ENCODE assay signal across 10 cellular contexts in genomic region chr20:32474009-32474716, GRCh38.
A peak's percentile ranks its signal among the peaks of the same experiment; 100 is the strongest.
DNase-seq lines count a peak whose midpoint lies in the region; ATAC-seq and TF ChIP-seq lines count a peak whose summit lies in the region.
"Had no signal": no experiment of that assay in that cellular context is flagged by ENCODE, and none has a peak within 500 bp of the region (broad histone marks: within the 10 kb centered on the region; RNA-seq: fewer than 3 reads in every experiment).

No MANE protein-coding gene starts in this region.

- no peaks in the 10 kb centered on the region for H3K27me3 ChIP-seq in neuronal stem cell (ENCODE audit: control insufficient read depth in 3 of 3, insufficient read depth in 3 of 3, low read depth in 1 of 3, low read length in 3 of 3)

- peak overlapping the region; percentile 87 for H4K91ac ChIP-seq in neuronal stem cell (ENCODE audit: low read depth, low read length, poor library complexity)

- peak overlapping the region; percentile 87 for H3K14ac ChIP-seq in neuronal stem cell (ENCODE audit: low read length)

- peak overlapping the region; percentile 68 for H3K23ac ChIP-seq in neuronal stem cell (ENCODE audit: low read depth, low read length, poor library complexity)

- peak overlapping the region; percentile 35 for H3K4me2 ChIP-seq in neuronal stem cell (ENCODE audit: insufficient read depth, low read length, poor library complexity, severe bottlenecking)

- peaks cover 47 to 57% of the 10 kb centered on the region in 2 donors for H3K4me1 ChIP-seq in neuronal stem cell (ENCODE audit: control insufficient read depth in 2 of 2, insufficient read depth in 1 of 2, low read depth in 1 of 2, low read length in 2 of 2)

- H3K9ac ChIP-seq in neuronal stem cell (ENCODE audit: low read depth, low read length, poor library complexity), result peak overlapping the region; percentile 73

- H2BK12ac ChIP-seq in neuronal stem cell (ENCODE audit: low read length), result peak overlapping the region; percentile 89

- peak overlapping the region; percentile 82 for H2BK5ac ChIP-seq in neuronal stem cell (ENCODE audit: low read length)

- H2AK5ac ChIP-seq in neuronal stem cell (ENCODE audit: low read depth, low read length), result peak overlapping the region; percentile 99

- H2BK15ac ChIP-seq in neuronal stem cell (ENCODE audit: low read length), result peak overlapping the region; percentile 99

- H3K79me1 ChIP-seq in neuronal stem cell (ENCODE audit: low read depth, low read length), result peaks cover 34% of the 10 kb centered on the region

- no peak for TF ChIP-seq CTCF in fibroblast of the aortic adventitia (IDR thresholded peaks at IDR 0.05; ENCODE audit: insufficient read depth, low read length)

- peak overlapping the region; percentile 72 for H3K4ac ChIP-seq in neuronal stem cell (ENCODE audit: low read length)

- ATAC-seq in Right ventricle myocardium inferior (no peak), Right ventricle myocardium superior (ENCODE audit: poor library complexity) (no peak)

- DNase-seq in Right ventricle myocardium inferior (ENCODE audit: missing footprints), result peak; percentile 68
- DNase-seq in Right ventricle myocardium superior, result no peak
- DNase-seq in fibroblast of the aortic adventitia (ENCODE audit: low read depth), result no peak
- no peak for DNase-seq in neuronal stem cell (ENCODE audit: low spot score)
- DNase-seq in NCI-H1436 (lab: John Stamatoyannopoulos, UW), result no peak
- no peak for DNase-seq in OCI-M2 (lab: John Stamatoyannopoulos, UW; ENCODE audit: unreplicated experiment)
- DNase-seq in NCI-H1417 treated with DMSO at 0.1 percent for 48 hours (lab: John Stamatoyannopoulos, UW), result no peak
- DNase-seq in stimulated activated CD4-positive, alpha-beta T cell treated with anti-CD3 and anti-CD28 coated beads, Interleukin-4, amount 100 ng/mL, for 4 hours, result no peak
- DNase-seq: activated gamma-delta T cell treated with Interleukin-2 at 50 U/mL for 16 hours, immature natural killer cell had no signal

- H3K9me3 ChIP-seq in neuronal stem cell (replicated peaks in 1 of 2; ENCODE audit: control insufficient read depth in 2 of 2, insufficient read depth in 1 of 2, low read depth in 1 of 2, low read length in 2 of 2), result no peaks in the 10 kb centered on the region

- H4K8ac ChIP-seq in neuronal stem cell (ENCODE audit: low read depth, low read length), result no peak overlapping the region

- H3K27ac ChIP-seq in neuronal stem cell (replicated peaks; ENCODE audit: low read length), result peak overlapping the region; percentile 76

- H3K18ac ChIP-seq in neuronal stem cell (ENCODE audit: low read length), result peak overlapping the region; percentile 99

- intact Hi-C loops in Right ventricle myocardium inferior (cut with DNase I), result no loop called here
- intact Hi-C loops in Right ventricle myocardium superior (cut with DNase I), result no loop called here

- peaks cover 9 to 43% of the 10 kb centered on the region in 2 donors for H3K36me3 ChIP-seq in neuronal stem cell (replicated peaks in 1 of 2; ENCODE audit: control insufficient read depth in 2 of 2, insufficient read depth in 2 of 2, low read length in 2 of 2)

- no CpG with 5 or more reads among the region's 18 CpGs for WGBS in neuronal stem cell (ENCODE audit: extremely low coverage in 2 of 2, insufficient read length in 2 of 2, insufficient replicate concordance in 1 of 2), 2 donors

- peak overlapping the region; percentile 100 for H2BK120ac ChIP-seq in neuronal stem cell (ENCODE audit: low read depth, low read length)

- H2AFZ ChIP-seq in neuronal stem cell (ENCODE audit: low read length), result no peak overlapping the region

- peak overlapping the region; percentile 65 for H3K4me3 ChIP-seq in fibroblast of the aortic adventitia (ENCODE audit: low read depth, low read length)
- peak overlapping the region in 1 of 2 donors; percentile 47 for H3K4me3 ChIP-seq in neuronal stem cell (ENCODE audit: low read length in 2 of 2)
